In the genomic region with DNA sequence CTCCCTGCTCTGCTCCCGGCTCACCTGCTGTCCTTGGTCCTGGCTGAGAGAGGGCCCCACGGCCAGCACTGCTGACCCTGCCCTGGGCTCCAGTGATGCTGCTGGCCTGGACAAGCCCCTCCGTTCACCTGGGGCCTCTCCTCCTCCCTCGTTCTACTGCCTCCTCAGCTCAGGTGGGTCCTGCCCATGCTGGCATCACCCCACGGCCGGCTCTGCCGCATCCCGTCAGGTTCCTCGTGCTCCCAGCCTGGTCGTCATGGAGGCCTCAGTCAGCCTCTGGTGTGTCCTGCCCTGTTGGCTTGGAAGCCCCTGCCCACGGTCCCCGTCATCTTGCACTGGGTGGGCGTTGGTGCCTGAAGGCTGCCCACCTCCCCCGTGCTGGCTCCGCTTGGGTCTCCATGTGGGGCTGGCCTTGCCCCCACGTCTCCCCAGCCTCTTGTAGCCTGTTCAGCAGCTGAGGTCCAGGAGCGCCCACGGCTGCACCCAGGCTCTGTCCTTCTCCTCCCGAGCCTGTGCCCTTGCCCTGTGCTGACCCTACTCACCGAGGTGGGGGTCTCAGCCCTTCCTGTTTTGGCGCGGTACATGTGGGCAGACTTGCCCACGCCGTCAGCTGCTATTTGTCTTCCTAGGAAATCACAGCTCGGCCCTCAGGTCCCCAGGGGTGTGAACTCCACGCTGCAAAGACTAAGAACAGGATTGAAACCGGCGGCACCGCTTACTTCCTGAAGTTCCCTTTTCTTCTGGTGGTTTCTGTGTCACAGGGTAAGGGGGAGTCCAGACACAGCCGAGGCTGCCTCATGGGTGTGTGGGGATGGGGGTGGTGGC, we compare ENCODE assay signal across 18 cellular contexts.
A peak's percentile ranks its signal among the peaks of the same experiment; 100 is the strongest.
DNase-seq lines count a peak whose midpoint lies in the region; ATAC-seq and TF ChIP-seq lines count a peak whose summit lies in the region.
"Had no signal": no experiment of that assay in that cellular context is flagged by ENCODE, and none has a peak within 500 bp of the region (broad histone marks: within the 10 kb centered on the region; RNA-seq: fewer than 3 reads in every experiment).

No MANE protein-coding gene starts in this region.

- H3K4me1 ChIP-seq in tibial artery, result no peaks in the 10 kb centered on the region
- H3K4me1 ChIP-seq: adrenal gland, left lung, suprapubic skin had no signal

- H3K27me3 Mint-ChIP-seq in activated B cell treated with CpG ODN at 0.5 μM for 24 hours, result no peaks in the 10 kb centered on the region

- no peak overlapping the region for H3K27ac ChIP-seq in tibial artery
- H3K27ac ChIP-seq: adrenal gland, left lung, ovary, suprapubic skin, VCaP had no signal

- peak; percentile 59 for ATAC-seq in GM21723 (IDR thresholded peaks at IDR 0.05; ENCODE audit: unreplicated experiment)
- ATAC-seq in activated B cell treated with CpG ODN at 0.5 μM for 24 hours (ENCODE audit: low read depth), result peak; percentile 85
- ATAC-seq in omental fat pad (ENCODE audit: low FRiP score), result peak; percentile 2
- ATAC-seq: T-cell had no signal

- intact Hi-C loops in activated B cell treated with CpG ODN at 0.5 μM for 24 hours (cut with micrococcal nuclease), result no loop called here
- intact Hi-C loops in tibial artery (cut with DNase I; ENCODE audit: low total_unique reads), result no loop called here

- no peaks in the 10 kb centered on the region for H3K9me3 ChIP-seq in tibial artery
- H3K9me3 ChIP-seq: adrenal gland, left lung, ovary, suprapubic skin had no signal

- peaks cover 50% of the 10 kb centered on the region for H3K4me1 Mint-ChIP-seq in activated B cell treated with CpG ODN at 0.5 μM for 24 hours

- DNase-seq in CD1c-positive myeloid dendritic cell (ENCODE audit: extremely low spot score) (peak; percentile 29), activated B cell treated with CpG ODN at 0.5 μM for 24 hours (peak; percentile 41), omental fat pad (ENCODE audit: low spot score) (no peak), NCI-H526 (lab: John Stamatoyannopoulos, UW) (no peak), DMS53 (lab: John Stamatoyannopoulos, UW) (no peak), tibial artery (no peak)
- DNase-seq in activated CD4-positive, alpha-beta T cell treated with anti-CD3 and anti-CD28 coated beads for 48 hours, result no peak
- DNase-seq: effector CD4-positive, alpha-beta T cell; KBM-7; NCI-H2029; NCI-H446; ovary; T-cell had no signal

- peak overlapping the region; percentile 97 for H3K27ac Mint-ChIP-seq in activated B cell treated with CpG ODN at 0.5 μM for 24 hours

- H3K4me3 Mint-ChIP-seq in activated B cell treated with CpG ODN at 0.5 μM for 24 hours, result peak overlapping the region; percentile 98

- POLR2A ChIA-PET in activated B cell treated with CpG ODN at 0.5 μM for 24 hours (lab: Charles Lee), result interaction anchor here (1.1 to 2.4 kb wide), 6 partner anchors 45 to 214 kb away, joined by 3 to 14 read pairs (median 4); no protein-coding TSS in a partner anchor

- no peak overlapping the region for H3K4me3 ChIP-seq in tibial artery
- H3K4me3 ChIP-seq: adrenal gland, left lung, ovary, suprapubic skin had no signal

- no peaks in the 10 kb centered on the region for H3K36me3 ChIP-seq in tibial artery
- H3K36me3 ChIP-seq: adrenal gland, left lung, ovary, suprapubic skin had no signal

- no peaks in the 10 kb centered on the region for H3K9me3 Mint-ChIP-seq in activated B cell treated with CpG ODN at 0.5 μM for 24 hours
- H3K9me3 Mint-ChIP-seq: T-cell had no signal

- TF ChIP-seq CTCF in activated B cell treated with CpG ODN at 0.5 μM for 24 hours (IDR thresholded peaks at IDR 0.05) (no peak), omental fat pad (IDR thresholded peaks at IDR 0.05) (no peak), tibial artery (IDR thresholded peaks at IDR 0.05) (no peak)

- peaks cover 34% of the 10 kb centered on the region for H3K36me3 Mint-ChIP-seq in activated B cell treated with CpG ODN at 0.5 μM for 24 hours (ENCODE audit: low read depth)
- H3K36me3 Mint-ChIP-seq: T-cell had no signal

- CTCF ChIA-PET in activated B cell treated with CpG ODN at 0.5 μM for 24 hours (lab: Charles Lee), result no interaction called here

- H3K27me3 ChIP-seq in tibial artery, result peaks cover 0 to 9% of the 10 kb centered on the region in 2 donors
- H3K27me3 ChIP-seq: adrenal gland, left lung, ovary had no signal

Comparison
In these comparisons a context has a peak if more than half of its experiments do, and no peak if none do; other contexts are left out.
1. DNase-seq: peak in CD1c-positive myeloid dendritic cell (single experiment) and activated B cell treated with CpG ODN at 0.5 μM for 24 hours (single experiment); none in omental fat pad (single experiment), NCI-H526 (0 of 2), activated CD4-positive, alpha-beta T cell treated with anti-CD3 and anti-CD28 coated beads for 48 hours (single experiment), DMS53 (single experiment) and tibial artery (0 of 2).
2. ATAC-seq: peak in every context shown above with its lines; median percentile 85 in activated B cell treated with CpG ODN at 0.5 μM for 24 hours; 59 in GM21723; 2 in omental fat pad.